Comparison of ENCODE assay signal across 13 cellular contexts in the genomic region with DNA sequence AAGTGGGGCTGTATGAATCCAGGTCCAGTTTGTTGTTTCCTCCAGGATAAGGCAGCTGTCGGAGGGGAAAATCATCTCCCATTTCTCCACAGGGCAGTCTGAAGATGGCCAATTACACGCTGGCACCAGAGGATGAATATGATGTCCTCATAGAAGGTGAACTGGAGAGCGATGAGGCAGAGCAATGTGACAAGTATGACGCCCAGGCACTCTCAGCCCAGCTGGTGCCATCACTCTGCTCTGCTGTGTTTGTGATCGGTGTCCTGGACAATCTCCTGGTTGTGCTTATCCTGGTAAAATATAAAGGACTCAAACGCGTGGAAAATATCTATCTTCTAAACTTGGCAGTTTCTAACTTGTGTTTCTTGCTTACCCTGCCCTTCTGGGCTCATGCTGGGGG. TPM values are rescaled to one million over a fixed set of nuclear protein-coding genes. Genes with fewer than 3 reads are reported as not detected.
DNase-seq lines count a peak whose midpoint lies in the region; ATAC-seq lines count a peak whose summit lies in the region.
"Had no signal": no experiment of that assay in that cellular context is flagged by ENCODE, and none has a peak within 500 bp of the region (broad histone marks: within the 10 kb centered on the region; RNA-seq: fewer than 3 reads in every experiment).

No MANE protein-coding gene starts in this region.

- POLR2A ChIA-PET in naive thymus-derived CD4-positive, alpha-beta T cell (lab: Charles Lee), result interaction anchor here (0.5 kb wide), 1 partner anchor 1057 kb away, joined by 3 read pairs; no protein-coding TSS in a partner anchor

- no peak overlapping the region for H3K27ac Mint-ChIP-seq in stimulated activated naive CD8-positive, alpha-beta T cell treated with anti-CD3 and anti-CD28 coated beads, Interleukin-15, Interleukin-2, amounts not matched to agents 100 ng/mL and 50 ng/mL, for 24 hours
- H3K27ac Mint-ChIP-seq in naive thymus-derived CD4-positive, alpha-beta T cell, result peak overlapping the region in 8 of 9 donors; percentile 19 to 95 (median 85)

- no peak for DNase-seq in stimulated activated naive CD8-positive, alpha-beta T cell treated with anti-CD3 and anti-CD28 coated beads, Interleukin-15, Interleukin-2, amounts not matched to agents 100 U/mL and 50 U/mL, for 24 hours
- DNase-seq in dermis blood vessel endothelial cell, result peak; percentile 47
- no peak for DNase-seq in naive thymus-derived CD4-positive, alpha-beta T cell
- no peak for DNase-seq in H4 (ENCODE audit: low spot score)
- no peak for DNase-seq in NCI-H146 (lab: John Stamatoyannopoulos, UW)
- DNase-seq: activated naive CD4-positive, alpha-beta T cell; NCI-H524 had no signal

- peaks cover 37% of the 10 kb centered on the region for H3K4me1 Mint-ChIP-seq in stimulated activated naive CD8-positive, alpha-beta T cell treated with anti-CD3 and anti-CD28 coated beads, Interleukin-15, Interleukin-2, amounts not matched to agents 100 ng/mL and 50 ng/mL, for 24 hours (ENCODE audit: low read depth)
- peaks cover 11 to 37% (median 33%) of the 10 kb centered on the region in 7 donors for H3K4me1 Mint-ChIP-seq in naive thymus-derived CD4-positive, alpha-beta T cell

- CTCF ChIA-PET in naive thymus-derived CD4-positive, alpha-beta T cell (lab: Charles Lee), result interaction anchor here (1.1 kb wide), 1 partner anchor 23 kb away, joined by 3 read pairs; no protein-coding TSS in a partner anchor

- no peak for ATAC-seq in stimulated activated naive CD8-positive, alpha-beta T cell treated with anti-CD3 and anti-CD28 coated beads, Interleukin-15, Interleukin-2, amounts not matched to agents 100 U/mL and 50 U/mL, for 24 hours
- no peak for ATAC-seq in naive thymus-derived CD4-positive, alpha-beta T cell
- ATAC-seq in HG03045 (IDR thresholded peaks at IDR 0.05; ENCODE audit: unreplicated experiment) (no peak), GM21515 (IDR thresholded peaks at IDR 0.05; ENCODE audit: unreplicated experiment) (no peak)

- intact Hi-C loops in naive thymus-derived CD4-positive, alpha-beta T cell (cut with micrococcal nuclease), result loop anchor here in 1 of 2 donors (2.0 kb wide), 2 partner anchors 33 to 131 kb away; no protein-coding TSS in a partner anchor

- H3K27me3 Mint-ChIP-seq in stimulated activated naive CD8-positive, alpha-beta T cell treated with anti-CD3 and anti-CD28 coated beads, Interleukin-15, Interleukin-2, amounts not matched to agents 100 ng/mL and 50 ng/mL, for 24 hours, result peaks cover 2% of the 10 kb centered on the region
- peaks cover 0 to 17% (median 0%) of the 10 kb centered on the region in 5 donors for H3K27me3 Mint-ChIP-seq in naive thymus-derived CD4-positive, alpha-beta T cell

- peaks cover 5 to 10% of the 10 kb centered on the region in 2 donors for H3K4me1 ChIP-seq in naive thymus-derived CD4-positive, alpha-beta T cell (ENCODE audit: control insufficient read depth in 2 of 2, insufficient read depth in 2 of 2, low read length in 2 of 2)

- H3K4me3 Mint-ChIP-seq in stimulated activated naive CD8-positive, alpha-beta T cell treated with anti-CD3 and anti-CD28 coated beads, Interleukin-15, Interleukin-2, amounts not matched to agents 100 ng/mL and 50 ng/mL, for 24 hours, result peak overlapping the region; percentile 82
- peak overlapping the region in 9 of 10 donors; percentile 79 to 88 (median 85) for H3K4me3 Mint-ChIP-seq in naive thymus-derived CD4-positive, alpha-beta T cell

- no peaks in the 10 kb centered on the region for H3K27me3 ChIP-seq in naive thymus-derived CD4-positive, alpha-beta T cell (ENCODE audit: control insufficient read depth in 2 of 2, insufficient read depth in 2 of 2, low read length in 2 of 2)

- H3K9me3 Mint-ChIP-seq in stimulated activated naive CD8-positive, alpha-beta T cell treated with anti-CD3 and anti-CD28 coated beads, Interleukin-15, Interleukin-2, amounts not matched to agents 100 ng/mL and 50 ng/mL, for 24 hours, result no peaks in the 10 kb centered on the region
- H3K9me3 Mint-ChIP-seq in naive thymus-derived CD4-positive, alpha-beta T cell, result peaks cover 0 to 2% (median 0%) of the 10 kb centered on the region in 11 donors
- H3K9me3 Mint-ChIP-seq: CD4-positive, alpha-beta memory T cell had no signal

- H3K27ac ChIP-seq in naive thymus-derived CD4-positive, alpha-beta T cell (ENCODE audit: low read depth, low read length), result no peak overlapping the region
- H3K27ac ChIP-seq: KMS-11 had no signal

- H3K36me3 ChIP-seq in naive thymus-derived CD4-positive, alpha-beta T cell (ENCODE audit: control insufficient read depth in 2 of 3, insufficient read depth in 3 of 3, low read length in 3 of 3), result no peaks in the 10 kb centered on the region

- H3K9me3 ChIP-seq in naive thymus-derived CD4-positive, alpha-beta T cell (ENCODE audit: control insufficient read depth in 2 of 3, low read length in 3 of 3), result no peaks in the 10 kb centered on the region

- H3K4me3 ChIP-seq in naive thymus-derived CD4-positive, alpha-beta T cell (ENCODE audit: low read length), result peak overlapping the region; percentile 55

- H3K36me3 Mint-ChIP-seq in stimulated activated naive CD8-positive, alpha-beta T cell treated with anti-CD3 and anti-CD28 coated beads, Interleukin-15, Interleukin-2, amounts not matched to agents 100 ng/mL and 50 ng/mL, for 24 hours (ENCODE audit: low read depth), result no peaks in the 10 kb centered on the region
- peaks cover 0 to 7% (median 3%) of the 10 kb centered on the region in 5 donors for H3K36me3 Mint-ChIP-seq in naive thymus-derived CD4-positive, alpha-beta T cell
- H3K36me3 Mint-ChIP-seq: CD4-positive, alpha-beta memory T cell had no signal

RNA-seq across cellular contexts. Expression of a gene that starts 0.9 kb away (rescaled TPM):
- 5.1 and 5.7 TPM in 2 replicates for total RNA-seq in dermis blood vessel endothelial cell
- 10 to 100 TPM in 1 of 5 experiments, 1 to 10 TPM in 2, under 1 TPM in 2; 0.35 to 20.5 (median 5.0) TPM for total RNA-seq in naive thymus-derived CD4-positive, alpha-beta T cell
- polyA plus RNA-seq in naive thymus-derived CD4-positive, alpha-beta T cell, result 1 to 10 TPM in 1 of 2 donors, under 1 TPM in 1; 0.34 to 1.3 TPM
- total RNA-seq in H4 (2014; rRNA removed; shearing (Covaris generic)), result 0.46 and 6.6 TPM in 2 replicates

RNA-seq across cellular contexts. Expression of a gene that starts 37.2 kb away (rescaled TPM):
- total RNA-seq in dermis blood vessel endothelial cell, result not detected in 2 replicates
- 10 to 100 TPM in 1 of 5 experiments, 1 to 10 TPM in 1, under 1 TPM in 3; 0.66 to 22.5 (median 0.95) TPM for total RNA-seq in naive thymus-derived CD4-positive, alpha-beta T cell
- polyA plus RNA-seq in naive thymus-derived CD4-positive, alpha-beta T cell, result not detected
- not detected in 2 replicates for total RNA-seq in H4 (2014; rRNA removed; shearing (Covaris generic))
- total RNA-seq: kidney epithelial cell had no signal

RNA-seq across cellular contexts. Expression of a gene that starts 54.1 kb away (rescaled TPM):
- total RNA-seq in dermis blood vessel endothelial cell, result not detected in 2 replicates
- total RNA-seq in naive thymus-derived CD4-positive, alpha-beta T cell, result 10 to 100 TPM in 2 of 5 experiments, 1 to 10 TPM in 1, under 1 TPM in 2; 0.41 to 34.9 (median 2.0) TPM
- polyA plus RNA-seq in naive thymus-derived CD4-positive, alpha-beta T cell, result under 1 TPM in 1 of 2 donors, not detected in 1; 0.13 TPM
- not detected in 2 replicates for total RNA-seq in H4 (2014; rRNA removed; shearing (Covaris generic))
- total RNA-seq: kidney epithelial cell had no signal

RNA-seq across cellular contexts. Expression of a gene that starts 56.7 kb away (rescaled TPM):
- 0.51 and 0.93 TPM in 2 replicates for total RNA-seq in dermis blood vessel endothelial cell
- total RNA-seq in naive thymus-derived CD4-positive, alpha-beta T cell, result under 1 TPM in 1 of 5 experiments, not detected in 4; 0.78 TPM
- not detected for polyA plus RNA-seq in naive thymus-derived CD4-positive, alpha-beta T cell
- total RNA-seq in H4 (2014; rRNA removed; shearing (Covaris generic)), result not detected in 2 replicates
- total RNA-seq: CD4-positive, alpha-beta memory T cell; kidney epithelial cell had no signal
- polyA plus RNA-seq: CD4-positive, alpha-beta memory T cell had no signal
